14 cellular contexts compared by ENCODE assay signal in genomic region chr3:132255041-132255745, GRCh38.
DNase-seq lines count a peak whose midpoint lies in the region; ATAC-seq and TF ChIP-seq lines count a peak whose summit lies in the region.
"Had no signal": no experiment of that assay in that cellular context is flagged by ENCODE, and none has a peak within 500 bp of the region (broad histone marks: within the 10 kb centered on the region; RNA-seq: fewer than 3 reads in every experiment).

No MANE protein-coding gene starts in this region.

- H3K27me3 ChIP-seq in OCI-LY3 (ENCODE audit: low read depth, low read length) (peaks cover 12% of the 10 kb centered on the region; the same call in 1 of the 2 replicates), fibroblast of lung (ENCODE audit: control insufficient read depth, insufficient read depth, low read length) (no peaks in the 10 kb centered on the region), prostate gland (replicated peaks; ENCODE audit: insufficient read depth) (no peaks in the 10 kb centered on the region)
- H3K27me3 ChIP-seq: neutrophil had no signal

- CTCF ChIA-PET in activated CD8-positive, alpha-beta T cell treated with anti-CD3 and anti-CD28 coated beads for 36 hours (lab: Charles Lee): interaction anchor here (1.0 to 1.4 kb wide), 2 partner anchors 86 to 88 kb away, joined by 3 to 9 read pairs; no protein-coding TSS in a partner anchor

- H3K4me1 ChIP-seq in OCI-LY3 (ENCODE audit: low read length): peaks cover 10% of the 10 kb centered on the region
- peaks cover 10% of the 10 kb centered on the region for H3K4me1 ChIP-seq in fibroblast of lung (ENCODE audit: control insufficient read depth, extremely low read depth, insufficient read depth, low read length)
- H3K4me1 ChIP-seq in prostate gland (replicated peaks): peaks cover 8% of the 10 kb centered on the region

- no peak for ATAC-seq in activated CD8-positive, alpha-beta T cell treated with anti-CD3 and anti-CD28 coated beads for 36 hours
- ATAC-seq in activated T-helper 17 cell treated with anti-CD3 and anti-CD28 coated beads, Interleukin-2, amount 50 U/mL, for 72 hours (replicated peaks): no peak
- no peak for ATAC-seq in GM18870 (IDR thresholded peaks at IDR 0.05; ENCODE audit: unreplicated experiment)

- TF ChIP-seq CTCF in OCI-LY3 (IDR thresholded peaks at IDR 0.05; ENCODE audit: low read depth, low read length) (no peak), fibroblast of lung (conservative IDR thresholded peaks at IDR 0.05 in 1 of 2, IDR thresholded peaks at IDR 0.05 in 1 of 2; ENCODE audit: low read depth in 1 of 2, low read length in 2 of 2) (no peak), prostate gland (IDR thresholded peaks at IDR 0.05) (no peak)
- TF ChIP-seq CTCF in activated CD8-positive, alpha-beta T cell treated with anti-CD3 and anti-CD28 coated beads for 36 hours (IDR thresholded peaks at IDR 0.05): no peak

- H3K27me3 Mint-ChIP-seq in T-helper 2 cell treated with Interferon-gamma antibody and Interleukin-4, amounts not matched to agents 5 μg/mL and 100 μg/mL, for 36 hours (ENCODE audit: low read depth): no peaks in the 10 kb centered on the region
- H3K27me3 Mint-ChIP-seq in activated CD8-positive, alpha-beta T cell treated with anti-CD3 and anti-CD28 coated beads for 36 hours: peaks cover 7% of the 10 kb centered on the region
- peaks cover 17% of the 10 kb centered on the region for H3K27me3 Mint-ChIP-seq in activated T-helper 17 cell treated with anti-CD3 and anti-CD28 coated beads, Interleukin-2, amount 50 U/mL, for 72 hours

- no peak overlapping the region for H3K27ac Mint-ChIP-seq in T-helper 2 cell treated with Interferon-gamma antibody and Interleukin-4, amounts not matched to agents 5 μg/mL and 100 μg/mL, for 36 hours
- H3K27ac Mint-ChIP-seq in activated CD8-positive, alpha-beta T cell treated with anti-CD3 and anti-CD28 coated beads for 36 hours: no peak overlapping the region
- H3K27ac Mint-ChIP-seq in activated T-helper 17 cell treated with anti-CD3 and anti-CD28 coated beads, Interleukin-2, amount 50 U/mL, for 72 hours: no peak overlapping the region
- H3K27ac Mint-ChIP-seq: T-helper 1 cell treated with Interleukin-12 subunit alpha and Interleukin-12 subunit beta and Interleukin-4 antibody, amounts not matched to agents 30 μg/mL and 1 μg/mL, for 36 hours had no signal

- no peak for TF ChIP-seq POLR2A in prostate gland (IDR thresholded peaks at IDR 0.05)

- H3K79me2 ChIP-seq in OCI-LY3 (ENCODE audit: low read length): no peaks in the 10 kb centered on the region
- no peaks in the 10 kb centered on the region for H3K79me2 ChIP-seq in fibroblast of lung (ENCODE audit: control insufficient read depth, insufficient read depth, low read length)

- WGBS in prostate gland: 42% methylated on average over 5 of the region's 5 CpGs

- POLR2A ChIA-PET in activated CD8-positive, alpha-beta T cell treated with anti-CD3 and anti-CD28 coated beads for 36 hours (lab: Charles Lee): no interaction called here

- intact Hi-C loops in prostate gland (cut with DNase I): no loop called here
- intact Hi-C loops in activated CD8-positive, alpha-beta T cell treated with anti-CD3 and anti-CD28 coated beads for 36 hours (cut with micrococcal nuclease): no loop called here

- H3K36me3 Mint-ChIP-seq in T-helper 2 cell treated with Interferon-gamma antibody and Interleukin-4, amounts not matched to agents 5 μg/mL and 100 μg/mL, for 36 hours (ENCODE audit: low read depth): no peaks in the 10 kb centered on the region
- H3K36me3 Mint-ChIP-seq in activated CD8-positive, alpha-beta T cell treated with anti-CD3 and anti-CD28 coated beads for 36 hours (ENCODE audit: low read depth): no peaks in the 10 kb centered on the region
- no peaks in the 10 kb centered on the region for H3K36me3 Mint-ChIP-seq in activated T-helper 17 cell treated with anti-CD3 and anti-CD28 coated beads, Interleukin-2, amount 50 U/mL, for 72 hours (ENCODE audit: low read depth)

- H3K9me3 ChIP-seq in OCI-LY3 (ENCODE audit: insufficient read depth, low read length) (no peaks in the 10 kb centered on the region), fibroblast of lung (ENCODE audit: control insufficient read depth, insufficient read depth, low read depth, low read length) (no peaks in the 10 kb centered on the region), prostate gland (no peaks in the 10 kb centered on the region)
- H3K9me3 ChIP-seq: neutrophil had no signal

- H3K4me2 ChIP-seq in OCI-LY3 (ENCODE audit: low read length) (peak overlapping the region; percentile 14; the same call in 1 of the 2 replicates), fibroblast of lung (ENCODE audit: extremely low read depth, insufficient read depth, low read length) (peak overlapping the region; percentile 7)

- no peaks in the 10 kb centered on the region for H3K4me1 Mint-ChIP-seq in T-helper 2 cell treated with Interferon-gamma antibody and Interleukin-4, amounts not matched to agents 5 μg/mL and 100 μg/mL, for 36 hours (ENCODE audit: low read depth)
- H3K4me1 Mint-ChIP-seq in activated CD8-positive, alpha-beta T cell treated with anti-CD3 and anti-CD28 coated beads for 36 hours (ENCODE audit: low read depth): no peaks in the 10 kb centered on the region
- no peaks in the 10 kb centered on the region for H3K4me1 Mint-ChIP-seq in activated T-helper 17 cell treated with anti-CD3 and anti-CD28 coated beads, Interleukin-2, amount 50 U/mL, for 72 hours

- no peak overlapping the region for H3K4me3 Mint-ChIP-seq in T-helper 2 cell treated with Interferon-gamma antibody and Interleukin-4, amounts not matched to agents 5 μg/mL and 100 μg/mL, for 36 hours
- H3K4me3 Mint-ChIP-seq in activated CD8-positive, alpha-beta T cell treated with anti-CD3 and anti-CD28 coated beads for 36 hours: no peak overlapping the region
- H3K4me3 Mint-ChIP-seq in activated T-helper 17 cell treated with anti-CD3 and anti-CD28 coated beads, Interleukin-2, amount 50 U/mL, for 72 hours: no peak overlapping the region
- H3K4me3 Mint-ChIP-seq: T-helper 1 cell treated with Interleukin-12 subunit alpha and Interleukin-12 subunit beta and Interleukin-4 antibody, amounts not matched to agents 30 μg/mL and 1 μg/mL, for 36 hours had no signal

- H3K4me3 ChIP-seq in OCI-LY3 (ENCODE audit: low read length) (no peak overlapping the region), fibroblast of lung (replicated peaks in 1 of 4; ENCODE audit: control extremely low read depth in 1 of 4, insufficient read depth in 1 of 4, low read depth in 3 of 4, low read length in 4 of 4) (no peak overlapping the region), prostate gland (no peak overlapping the region)

- DNase-seq in ELR (ENCODE audit: low read depth) (peak; percentile 78), fibroblast of lung (ENCODE audit: low read depth in 2 of 2) (peak; percentile 75 to 92), prostate gland (ENCODE audit: low spot score) (no peak)
- DNase-seq in T-helper 2 cell treated with Interferon-gamma antibody and Interleukin-4, amounts not matched to agents 5 μg/mL and 100 μg/mL, for 36 hours (ENCODE audit: low spot score): no peak
- no peak for DNase-seq in activated CD8-positive, alpha-beta T cell treated with anti-CD3 and anti-CD28 coated beads for 36 hours
- DNase-seq: activated CD8-positive, alpha-beta memory T cell treated with anti-CD3 and anti-CD28 coated beads, Interleukin-2, amount 50 U/mL, for 4 hours; cerebellar nuclear complex; GF-D8; KG1 had no signal

- H3K27ac ChIP-seq in OCI-LY3 (ENCODE audit: low read length): no peak overlapping the region
- peak overlapping the region; percentile 13 for H3K27ac ChIP-seq in fibroblast of lung (ENCODE audit: insufficient read depth, low read length)
- peak overlapping the region; percentile 71 to 73 for H3K27ac ChIP-seq in prostate gland

- H4K20me1 ChIP-seq in OCI-LY3 (ENCODE audit: insufficient read depth, low read length) (no peaks in the 10 kb centered on the region), fibroblast of lung (ENCODE audit: control insufficient read depth, extremely low read depth, insufficient read depth, low read length) (no peaks in the 10 kb centered on the region)

- H3K36me3 ChIP-seq in OCI-LY3 (replicated peaks; ENCODE audit: low read depth, low read length): no peaks in the 10 kb centered on the region
- H3K36me3 ChIP-seq in fibroblast of lung (ENCODE audit: control insufficient read depth, insufficient read depth, low read length): no peaks in the 10 kb centered on the region
- H3K36me3 ChIP-seq in prostate gland: no peaks in the 10 kb centered on the region
- H3K36me3 ChIP-seq: neutrophil had no signal

- H2AFZ ChIP-seq in OCI-LY3 (ENCODE audit: low read depth, low read length) (0 out of 2 replicates have a peak overlapping the region, but pooled peaks have one; percentile 5), fibroblast of lung (ENCODE audit: low read length) (peak overlapping the region; percentile 29)

- H3K9ac ChIP-seq in OCI-LY3 (ENCODE audit: low read length) (no peak overlapping the region), fibroblast of lung (ENCODE audit: insufficient read depth, low read length) (no peak overlapping the region)

- H3K9me3 Mint-ChIP-seq in T-helper 2 cell treated with Interferon-gamma antibody and Interleukin-4, amounts not matched to agents 5 μg/mL and 100 μg/mL, for 36 hours: no peaks in the 10 kb centered on the region
- H3K9me3 Mint-ChIP-seq in activated CD8-positive, alpha-beta T cell treated with anti-CD3 and anti-CD28 coated beads for 36 hours: no peaks in the 10 kb centered on the region
- H3K9me3 Mint-ChIP-seq in activated T-helper 17 cell treated with anti-CD3 and anti-CD28 coated beads, Interleukin-2, amount 50 U/mL, for 72 hours: no peaks in the 10 kb centered on the region
- H3K9me3 Mint-ChIP-seq: T-helper 1 cell treated with Interleukin-12 subunit alpha and Interleukin-12 subunit beta and Interleukin-4 antibody, amounts not matched to agents 30 μg/mL and 1 μg/mL, for 36 hours had no signal

Comparison
In these comparisons a context has a peak if more than half of its experiments do, and no peak if none do; other contexts are left out.
1. DNase-seq: peak in ELR (single experiment) and fibroblast of lung (2 of 2); none in prostate gland (single experiment), T-helper 2 cell treated with Interferon-gamma antibody and Interleukin-4, amounts not matched to agents 5 μg/mL and 100 μg/mL, for 36 hours (single experiment) and activated CD8-positive, alpha-beta T cell treated with anti-CD3 and anti-CD28 coated beads for 36 hours (single experiment).